In genomic region chr16:48117217-48118105, GRCh38 we compare ENCODE assay signal across 9 cellular contexts. TPM values are rescaled to one million over a fixed set of nuclear protein-coding genes. Genes with fewer than 3 reads are reported as not detected.
A peak's percentile ranks its signal among the peaks of the same experiment; 100 is the strongest.
DNase-seq lines count a peak whose midpoint lies in the region; ATAC-seq, FAIRE-seq and TF ChIP-seq lines count a peak whose summit lies in the region.
"Had no signal": no experiment of that assay in that cellular context is flagged by ENCODE, and none has a peak within 500 bp of the region (broad histone marks: within the 10 kb centered on the region; RNA-seq: fewer than 3 reads in every experiment).

No MANE protein-coding gene starts in this region.

- SMC1A ChIA-PET in GM12878 (lab: Charles Lee; ENCODE audit: uncharacterized antibody, unreplicated experiment) = interaction anchor here (0.6 to 1.8 kb wide), 9 partner anchors 28 to 976 kb away, joined by 3 to 6 read pairs (median 3); no protein-coding TSS in a partner anchor

- no peak overlapping the region for H3K4me3 ChIP-seq in Jurkat, Clone E6-1 (ENCODE audit: low read length)
- H3K4me3 ChIP-seq in GM12878 (no peak overlapping the region), left lung (no peak overlapping the region)

- peak; percentile 86 for TF ChIP-seq RAD21 in GM12878 (IDR thresholded peaks at IDR 0.05; ENCODE audit: insufficient read depth, low read depth, low read length)

- 43% methylated on average over 22 of the region's 22 CpGs for WGBS in GM12878 (ENCODE audit: insufficient coverage, insufficient replicate concordance, low lambda C conversion rate, missing lambda C conversion rate)

- H3K27ac ChIP-seq in GM12878 (ENCODE audit: control insufficient read depth, insufficient read depth) (no peak overlapping the region), left lung (no peak overlapping the region)

- TF ChIP-seq EP300 in GM12878 (IDR thresholded peaks at IDR 0.05; ENCODE audit: borderline replicate concordance in 1 of 2, control insufficient read depth in 1 of 2, low read depth in 2 of 2, low read length in 2 of 2) = no peak

- no peak for FAIRE-seq in GM12878 (lab: Jason Lieb, UNC)

- ATAC-seq in GM12878 = peak; percentile 98
- peak; percentile 52 for ATAC-seq in left lung
- ATAC-seq in HG03025 (IDR thresholded peaks at IDR 0.05; ENCODE audit: low FRiP score, unreplicated experiment) = no peak

- no peaks in the 10 kb centered on the region for H3K27me3 ChIP-seq in GM12878 (replicated peaks in 1 of 2; ENCODE audit: control insufficient read depth in 2 of 2, insufficient read depth in 2 of 2, low read length in 1 of 2)
- no peaks in the 10 kb centered on the region for H3K27me3 ChIP-seq in left lung

- H4K20me1 ChIP-seq in GM12878 (ENCODE audit: control insufficient read depth, insufficient read depth) = no peaks in the 10 kb centered on the region

- BruUV-seq in GM12878 (replicated peaks; lab: Mats Ljungman, UMichigan) = no TSS peak

- peak; percentile 77 to 96 (median 95) for TF ChIP-seq CTCF in GM12878 (IDR thresholded peaks at IDR 0.05 in 2 of 3, conservative IDR thresholded peaks at IDR 0.05 in 1 of 3; ENCODE audit: control insufficient read depth in 2 of 3, extremely low read depth in 1 of 3, insufficient read depth in 1 of 3, low read depth in 3 of 3, low read length in 3 of 3)
- peak; percentile 41 to 59 for TF ChIP-seq CTCF in left lung (IDR thresholded peaks at IDR 0.05)

- intact Hi-C loops in GM12878 (cut with micrococcal nuclease; ENCODE audit: unreplicated experiment) (loop anchor here (5.0 kb wide), 2 partner anchors 55 to 975 kb away; partner anchors contain the start of gene NETO2), left lung (cut with DNase I) (no loop called here)

- H3K79me2 ChIP-seq in GM12878 (ENCODE audit: control insufficient read depth, insufficient read depth, low read length) = no peaks in the 10 kb centered on the region

- TF ChIP-seq POLR2A in GM12878 (IDR thresholded peaks at IDR 0.05; ENCODE audit: low read depth, low read length) = no peak

- H3K9me3 ChIP-seq in GM12878 (replicated peaks; ENCODE audit: control insufficient read depth, insufficient read depth, low read length) = no peaks in the 10 kb centered on the region
- H3K9me3 ChIP-seq in left lung = no peaks in the 10 kb centered on the region

- H3K36me3 ChIP-seq in GM12878 (ENCODE audit: control insufficient read depth in 2 of 2, insufficient read depth in 2 of 2, low read length in 1 of 2) (no peaks in the 10 kb centered on the region), left lung (no peaks in the 10 kb centered on the region)

- in situ Hi-C loops in GM12878 (cut with MboI) = no loop called here

- RAD21 ChIA-PET in GM12878 (lab: Charles Lee; ENCODE audit: unreplicated experiment) = interaction anchor here (0.8 to 1.5 kb wide), 6 partner anchors 15 to 244 kb away, joined by 3 to 7 read pairs (median 3); no protein-coding TSS in a partner anchor

- H2AFZ ChIP-seq in GM12878 (ENCODE audit: control insufficient read depth, low read depth, low read length) = no peak overlapping the region; the same call in 1 of the 2 replicates

- peak; percentile 61 for DNase-seq in CMK (ENCODE audit: low read depth)
- peak; percentile 54 for DNase-seq in GM19240 (ENCODE audit: insufficient read length, low spot score)
- peak; percentile 75 for DNase-seq in Jurkat, Clone E6-1 (ENCODE audit: low read depth, low spot score)
- DNase-seq in T-helper 9 cell = peak; percentile 36
- no peak for DNase-seq in GM12878 (ENCODE audit: low read depth, low spot score)
- DNase-seq in left lung = peak in 1 of 2 donors; percentile 82
- peak; percentile 37 for DNase-seq in stimulated activated CD8-positive, alpha-beta memory T cell treated with anti-CD3 and anti-CD28 coated beads, Interleukin-4, amount 100 ng/mL, for 24 hours (ENCODE audit: low read depth)

- CTCF ChIA-PET in GM12878 (lab: Yijun Ruan, JAX) = interaction anchor here (0.7 to 7.5 kb wide), 22 partner anchors 9 to 976 kb away, joined by 3 to 54 read pairs (median 4); partner anchors contain the start of gene NETO2

- H3K4me1 ChIP-seq in GM12878 (ENCODE audit: control insufficient read depth, insufficient read depth, low read length) (no peaks in the 10 kb centered on the region), left lung (no peaks in the 10 kb centered on the region)

- no peak overlapping the region for H3K9ac ChIP-seq in GM12878 (ENCODE audit: control insufficient read depth, insufficient read depth, low read length)

- POLR2A ChIA-PET in GM12878 (lab: Charles Lee) = no interaction called here

- no peak overlapping the region for H3K4me2 ChIP-seq in GM12878 (ENCODE audit: control insufficient read depth, insufficient read depth)

TF ChIP-seq in GM12878, 131 proteins besides CTCF, POLR2A, EP300 and RAD21 (continues in another document):
- TF ChIP-seq YY1 (IDR thresholded peaks at IDR 0.05; ENCODE audit: low read depth, low read length) (peak; percentile 69), CHD4 (IDR thresholded peaks at IDR 0.05) (no peak), KDM1A (IDR thresholded peaks at IDR 0.05; ENCODE audit: borderline replicate concordance) (no peak), SREBF2 (IDR thresholded peaks at IDR 0.05; ENCODE audit: low read length) (no peak), SMC3 (IDR thresholded peaks at IDR 0.05; ENCODE audit: borderline replicate concordance, low read length) (peak; percentile 77), HDAC2 (IDR thresholded peaks at IDR 0.05) (no peak), ZSCAN29 (IDR thresholded peaks at IDR 0.05) (no peak), ZNF207 (IDR thresholded peaks at IDR 0.05; ENCODE audit: borderline replicate concordance) (no peak), CBFB (IDR thresholded peaks at IDR 0.05; ENCODE audit: low read depth) (no peak), STAT3 (IDR thresholded peaks at IDR 0.05; ENCODE audit: low read depth, low read length) (no peak), BCLAF1 (IDR thresholded peaks at IDR 0.05) (no peak), CEBPZ (IDR thresholded peaks at IDR 0.05; ENCODE audit: low read depth, low read length) (no peak)

RNA-seq across cellular contexts. Expression of gene ABCC12, which starts 38.3 kb away (rescaled TPM):
- not detected for polyA plus RNA-seq in Jurkat, Clone E6-1 (2012; ENCODE audit: insufficient read depth, insufficient read length)
- total RNA-seq in GM12878 (2013; cell fraction: nucleolus; rRNA removed) = 0.17 TPM in 2 replicates
- total RNA-seq in GM12878 (2014; rRNA removed) = not detected in 2 replicates
- not detected in 2 replicates for total RNA-seq in GM12878 (2014; rRNA removed; fragmentation: Illumina TruSeq; extraction: Trizol)
- not detected in 2 replicates for total RNA-seq in GM12878 (2021)
- polyA plus RNA-seq in GM12878 (2011; ENCODE audit: low read depth) = not detected
- 0.03 TPM in 1 of 2 replicates, not detected in the other for polyA plus RNA-seq in GM12878 (2011; rRNA removed)
- 0.01 and 0.03 TPM in 2 replicates for polyA plus RNA-seq in GM12878 (2011; cell fraction: cytosol; rRNA removed)
- 0.15 and 0.37 TPM in 2 replicates for polyA plus RNA-seq in GM12878 (2011; cell fraction: nucleus; rRNA removed)
- polyA plus RNA-seq in GM12878 (2012) = 0.06 TPM in 1 of 2 replicates, not detected in the other
- polyA plus RNA-seq in GM12878 (2014; fragmentation: Illumina TruSeq; extraction: Trizol) = 0.03 TPM in 1 of 2 replicates, not detected in the other
- under 1 TPM in 1 of 2 experiments, not detected in 1; 0.02 TPM for polyA plus RNA-seq in GM12878 (2014; fragmentation: Nextera tagmentation; extraction: Ambion mirVana)
- not detected in 2 replicates for polyA plus RNA-seq in GM12878 (2014; rRNA removed)
- under 1 TPM in 1 of 2 experiments, not detected in 1; 0.03 TPM for polyA plus RNA-seq in GM12878 (2016; fragmentation: Nextera tagmentation; extraction: Ambion mirVana)
- polyA minus RNA-seq in GM12878 (2011; rRNA and poly(A)+ RNA removed) = 0.07 and 0.36 TPM in 2 replicates
- not detected in 2 replicates for polyA minus RNA-seq in GM12878 (2011; cell fraction: cytosol; rRNA and poly(A)+ RNA removed)
- polyA minus RNA-seq in GM12878 (2011; cell fraction: nucleus; rRNA and poly(A)+ RNA removed) = 0.12 TPM in 1 of 2 replicates, not detected in the other
- total RNA-seq in left lung = not detected
- total RNA-seq: T-helper 2 cell treated with Interferon-gamma antibody and Interleukin-4, amounts not matched to agents 100 ng/mL and 5 ng/mL, for 36 hours had no signal
